ENCODE assay signal across 22 cellular contexts in the genomic region with DNA sequence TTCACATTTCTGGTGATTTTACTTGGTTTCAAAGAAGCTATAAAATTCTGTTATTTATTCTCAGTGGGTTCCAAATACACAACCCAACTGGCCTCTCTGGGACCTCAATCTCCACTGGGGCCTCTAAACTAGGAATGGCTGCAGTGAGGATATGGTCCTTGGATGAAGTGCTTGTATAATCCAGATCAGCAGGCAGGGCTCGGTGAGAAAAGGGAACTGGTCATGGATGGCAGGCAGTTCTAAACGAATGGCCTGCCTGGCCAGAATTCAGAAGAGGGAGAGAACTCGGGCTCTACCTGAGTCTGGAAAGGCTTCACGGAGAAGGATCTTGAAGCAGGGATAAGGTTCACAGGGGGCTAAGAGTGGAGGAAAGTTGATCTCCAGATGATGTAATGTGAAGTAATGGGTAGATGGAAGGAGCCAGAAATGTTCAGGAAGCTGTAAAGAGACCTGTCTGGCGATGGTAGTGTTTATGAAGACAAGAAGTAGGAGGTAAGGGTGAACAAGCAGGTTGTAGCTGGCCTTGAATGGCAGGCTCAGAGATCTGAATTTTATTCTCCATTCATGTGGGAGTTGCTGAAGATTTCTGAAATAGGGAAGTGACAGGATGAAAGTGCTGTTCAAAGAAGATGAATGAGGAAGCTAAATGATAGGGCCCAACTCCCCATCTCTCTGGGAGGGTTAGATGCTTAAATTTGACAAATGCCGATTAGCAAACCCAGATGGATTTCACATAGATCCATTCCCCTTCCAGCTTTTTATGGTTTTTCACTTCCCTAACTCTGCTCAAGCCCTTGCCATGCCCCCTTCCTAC. TPM values are rescaled to one million over a fixed set of nuclear protein-coding genes. Genes with fewer than 3 reads are reported as not detected.
DNase-seq lines count a peak whose midpoint lies in the region; ATAC-seq, FAIRE-seq and TF ChIP-seq lines count a peak whose summit lies in the region.
"Had no signal": no experiment of that assay in that cellular context is flagged by ENCODE, and none has a peak within 500 bp of the region (broad histone marks: within the 10 kb centered on the region; RNA-seq: fewer than 3 reads in every experiment).

No MANE protein-coding gene starts in this region.

- CTCF ChIA-PET in K562 (lab: Yijun Ruan, JAX; ENCODE audit: low intra/inter-chr PET ratio): no interaction called here

- H3K9me1 ChIP-seq in K562 (ENCODE audit: control insufficient read depth, insufficient read depth, low read length): no peaks in the 10 kb centered on the region

- no peak for TF ChIP-seq CTCF in K562 (IDR thresholded peaks at IDR 0.05 in 2 of 3, conservative IDR thresholded peaks at IDR 0.05 in 1 of 3; ENCODE audit: insufficient read depth in 2 of 3, low read depth in 1 of 3, low read length in 3 of 3)

- in situ Hi-C loops in KBM-7 (cut with MboI; ENCODE audit: low pct_unique_long_range_greater_than_20kb, low sequenced_read_pairs) (no loop called here), K562 (cut with MboI) (no loop called here)

- WGBS in K562 (ENCODE audit: insufficient coverage, low coverage, missing lambda C conversion rate): 42% methylated on average over 6 of the region's 6 CpGs

- H3K79me2 ChIP-seq in K562 (ENCODE audit: control insufficient read depth, insufficient read depth, low read length): no peaks in the 10 kb centered on the region

- H2AFZ ChIP-seq in K562 (ENCODE audit: low read depth, low read length): 0 out of 2 replicates have a peak overlapping the region, but pooled peaks have one; percentile 0
- H2AFZ ChIP-seq: PC-9 had no signal

- H3K4me3 ChIP-seq in K562: no peak overlapping the region
- H3K4me3 ChIP-seq: colonic mucosa, HAP-1, PC-9, skin epidermis had no signal

- TF ChIP-seq POLR2A in K562 (conservative IDR thresholded peaks at IDR 0.05): no peak

- H3K9ac ChIP-seq in K562 (ENCODE audit: insufficient read depth in 1 of 2, low read depth in 2 of 2, low read length in 2 of 2): no peak overlapping the region

- no peak for TF ChIP-seq RAD21 in K562 (CRISPR knock-in tag; conservative IDR thresholded peaks at IDR 0.05 in 1 of 2, IDR thresholded peaks at IDR 0.05 in 1 of 2)

- BruUV-seq in K562 (replicated peaks; lab: Mats Ljungman, UMichigan): no TSS peak

- H3K27me3 ChIP-seq in K562 (ENCODE audit: control insufficient read depth in 2 of 2, insufficient read depth in 2 of 2, low read length in 2 of 2): no peaks in the 10 kb centered on the region
- H3K27me3 ChIP-seq: brain microvascular endothelial cell, colonic mucosa had no signal

- ATAC-seq in K562: peak; percentile 76
- no peak for ATAC-seq in sciatic nerve

- H3K36me3 ChIP-seq in K562 (ENCODE audit: control insufficient read depth, insufficient read depth, low read length): no peaks in the 10 kb centered on the region
- H3K36me3 ChIP-seq: brain microvascular endothelial cell, colonic mucosa, HAP-1 had no signal

- no peak overlapping the region for H3K4me2 ChIP-seq in K562 (ENCODE audit: insufficient read depth, low read length)
- H3K4me2 ChIP-seq: PC-9 had no signal

- no peaks in the 10 kb centered on the region for H4K20me1 ChIP-seq in K562 (replicated peaks; ENCODE audit: control insufficient read depth, insufficient read depth, low read length)

- H3K9me3 ChIP-seq in K562 (replicated peaks; ENCODE audit: control insufficient read depth, insufficient read depth, low read depth, low read length): no peaks in the 10 kb centered on the region
- H3K9me3 ChIP-seq: colonic mucosa, HAP-1 had no signal

- TF ChIP-seq EP300 in K562 (IDR thresholded peaks at IDR 0.05; ENCODE audit: low read length): no peak

- H3K4me1 ChIP-seq in K562 (replicated peaks in 1 of 2; ENCODE audit: control insufficient read depth in 2 of 2, insufficient read depth in 2 of 2, low read length in 2 of 2): peaks cover 0 to 7% of the 10 kb centered on the region in 2 experiments; a peak in 3 of 5 replicates
- H3K4me1 ChIP-seq: colonic mucosa, HAP-1 had no signal

- intact Hi-C loops in K562 (cut with micrococcal nuclease) (no loop called here), sciatic nerve (cut with DNase I) (no loop called here)

- POLR2A ChIA-PET in K562 (lab: Yijun Ruan, JAX): interaction anchor here (1.0 to 1.1 kb wide), 2 partner anchors 14 to 30 kb away, joined by 3 to 5 read pairs; no protein-coding TSS in a partner anchor

- no peak overlapping the region for H3K27ac ChIP-seq in K562 (ENCODE audit: extremely low read depth, low read depth, low read length)
- H3K27ac ChIP-seq: brain microvascular endothelial cell, colonic mucosa, PC-9, skin epidermis had no signal

- DNase-seq in KBM-7: peak; percentile 81
- DNase-seq in SIG-M5 (lab: John Stamatoyannopoulos, UW): peak; percentile 85
- no peak for DNase-seq in K562 (ENCODE audit: extremely low read depth in 1 of 4, low spot score in 3 of 4)
- peak; percentile 17 for DNase-seq in pons (ENCODE audit: low spot score)
- DNase-seq in 8988T: no peak
- no peak for DNase-seq in iPS-NIHi11 (ENCODE audit: low spot score)
- DNase-seq in NCI-H748 treated with DMSO at 0.1 percent for 48 hours (lab: John Stamatoyannopoulos, UW): no peak
- no peak for DNase-seq in sciatic nerve (ENCODE audit: low spot score)
- DNase-seq: activated naive CD8-positive, alpha-beta T cell treated with anti-CD3 and anti-CD28 coated beads for 36 hours; brain microvascular endothelial cell; CD8-positive, alpha-beta memory T cell; colonic mucosa; head of caudate nucleus; midbrain; NCI-H524; PC-9; stimulated activated CD4-positive, alpha-beta T cell treated with anti-CD3 and anti-CD28 coated beads, Interleukin-4, amount 100 ng/mL, for 24 hours; T-helper 9 cell had no signal

- no peak for FAIRE-seq in K562 (lab: Jason Lieb, UNC)
- FAIRE-seq: GM18507, HTR-8/SVneo had no signal

TF ChIP-seq in K562, 482 proteins besides CTCF, POLR2A, EP300 and RAD21 (continues in another document):
- TF ChIP-seq NR2C1 (IDR thresholded peaks at IDR 0.05) (no peak), NR2C1 (tag; IDR thresholded peaks at IDR 0.05) (no peak), TRIM28 (IDR thresholded peaks at IDR 0.05) (no peak), MEIS2 (IDR thresholded peaks at IDR 0.05; ENCODE audit: partially characterized antibody) (peak; percentile 68), SMAD4 (CRISPR knock-in tag; conservative IDR thresholded peaks at IDR 0.05) (peak; percentile 55; the same call in 1 of the 2 replicates), CHD2 (IDR thresholded peaks at IDR 0.05; ENCODE audit: low read depth, low read length) (no peak), JUN (IDR thresholded peaks at IDR 0.05; ENCODE audit: borderline replicate concordance, low read depth, low read length) (no peak), JUN (CRISPR knock-in tag; IDR thresholded peaks at IDR 0.05; ENCODE audit: borderline replicate concordance) (no peak)
- TF ChIP-seq, protein P1, sequence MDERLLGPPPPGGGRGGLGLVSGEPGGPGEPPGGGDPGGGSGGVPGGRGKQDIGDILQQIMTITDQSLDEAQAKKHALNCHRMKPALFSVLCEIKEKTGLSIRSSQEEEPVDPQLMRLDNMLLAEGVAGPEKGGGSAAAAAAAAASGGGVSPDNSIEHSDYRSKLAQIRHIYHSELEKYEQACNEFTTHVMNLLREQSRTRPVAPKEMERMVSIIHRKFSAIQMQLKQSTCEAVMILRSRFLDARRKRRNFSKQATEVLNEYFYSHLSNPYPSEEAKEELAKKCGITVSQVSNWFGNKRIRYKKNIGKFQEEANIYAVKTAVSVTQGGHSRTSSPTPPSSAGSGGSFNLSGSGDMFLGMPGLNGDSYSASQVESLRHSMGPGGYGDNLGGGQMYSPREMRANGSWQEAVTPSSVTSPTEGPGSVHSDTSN (CRISPR knock-in tag; IDR thresholded peaks at IDR 0.05; ENCODE audit: low read depth): no peak
- TF ChIP-seq, protein P1 (tag; conservative IDR thresholded peaks at IDR 0.05; ENCODE audit: low read depth): peak; percentile 53; the same call in 1 of the 2 replicates

RNA-seq across cellular contexts. Expression of a gene that starts 31.5 kb away (rescaled TPM):
- total RNA-seq in K562 (2011; cell fraction: chromatin; rRNA removed; ENCODE audit: low replicate concordance): 21.5 and 44.0 TPM in 2 replicates
- 16.0 and 17.0 TPM in 2 replicates for total RNA-seq in K562 (2011; cell fraction: nucleolus; rRNA removed)
- total RNA-seq in K562 (2011; cell fraction: nucleoplasm; rRNA removed): 30.9 and 54.3 TPM in 2 replicates
- total RNA-seq in K562 (2014; rRNA removed): 13.1 and 17.0 TPM in 2 replicates
- 23.8 and 25.6 TPM in 2 replicates for total RNA-seq in K562 (2014; rRNA removed; fragmentation: Illumina TruSeq; extraction: Trizol)
- total RNA-seq in K562 (2015; rRNA removed; fragmentation: Illumina TruSeq; extraction: Trizol): 23.1 and 24.7 TPM in 2 replicates
- 19.0 and 20.3 TPM in 2 replicates for total RNA-seq in K562 (2021)
- 19.3 and 23.4 TPM in 2 replicates for polyA plus RNA-seq in K562 (2011; rRNA removed)
- 8.7 and 16.6 TPM in 2 replicates for polyA plus RNA-seq in K562 (2011; cell fraction: cytosol; rRNA removed)
- 13.9 and 18.2 TPM in 2 replicates for polyA plus RNA-seq in K562 (2011; cell fraction: nucleus; rRNA removed)
- 14.9 and 22.1 TPM in 2 replicates for polyA plus RNA-seq in K562 (2012)
- polyA plus RNA-seq in K562 (2014; fragmentation: Illumina TruSeq; extraction: Trizol): 17.2 and 21.1 TPM in 2 replicates
- polyA plus RNA-seq in K562 (2014; fragmentation: Nextera tagmentation; extraction: Ambion mirVana): 1 to 10 TPM; 3.5 to 5.6 TPM
- 10.4 and 14.0 TPM in 2 replicates for polyA plus RNA-seq in K562 (2014; rRNA removed)
- 43.1 and 45.6 TPM in 2 replicates for polyA minus RNA-seq in K562 (2011; rRNA and poly(A)+ RNA removed)
- 13.6 and 18.3 TPM in 2 replicates for polyA minus RNA-seq in K562 (2011; cell fraction: cytosol; rRNA and poly(A)+ RNA removed)
- 19.4 and 34.4 TPM in 2 replicates for polyA minus RNA-seq in K562 (2011; cell fraction: nucleus; rRNA and poly(A)+ RNA removed)
- total RNA-seq in sciatic nerve: 50.6 TPM

Comparison
In these comparisons a context has a peak if more than half of its experiments do, and no peak if none do; other contexts are left out.
1. DNase-seq: peak in KBM-7 (single experiment), SIG-M5 (single experiment) and pons (single experiment); none in K562 (0 of 4), 8988T (single experiment), iPS-NIHi11 (single experiment), NCI-H748 treated with DMSO at 0.1 percent for 48 hours (single experiment) and sciatic nerve (single experiment).